ENCODE assay signal across 4 cellular contexts in the genomic region with DNA sequence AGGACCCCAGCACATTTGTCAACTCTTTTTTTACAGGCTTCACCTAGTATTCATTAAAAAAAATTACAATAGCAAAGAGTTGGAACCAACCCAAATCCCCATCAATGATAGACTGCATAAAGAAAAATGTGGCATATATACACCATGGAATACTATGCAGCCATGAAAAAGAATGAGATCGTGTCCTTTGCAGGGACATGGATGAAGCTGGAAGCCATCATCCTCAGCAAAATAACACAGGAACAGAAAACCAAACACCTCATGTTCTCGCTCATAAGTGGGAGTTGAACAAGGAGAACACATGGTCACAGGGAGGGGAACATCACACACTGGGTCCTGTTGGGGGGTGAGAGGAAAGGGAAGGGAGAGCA. TPM values are rescaled to one million over a fixed set of nuclear protein-coding genes. Genes with fewer than 3 reads are reported as not detected.
"Had no signal": no experiment of that assay in that cellular context is flagged by ENCODE, and none has a peak within 500 bp of the region (broad histone marks: within the 10 kb centered on the region; RNA-seq: fewer than 3 reads in every experiment).

No MANE protein-coding gene starts in this region.

RNA-seq across cellular contexts. Expression of gene ABCA8, which starts 11.4 kb away (rescaled TPM):
- total RNA-seq: kidney epithelial cell, lung microvascular endothelial cell had no signal
- polyA plus RNA-seq: immature natural killer cell, mammary epithelial cell had no signal
